ENCODE assay signal across 9 cellular contexts in the genomic region with DNA sequence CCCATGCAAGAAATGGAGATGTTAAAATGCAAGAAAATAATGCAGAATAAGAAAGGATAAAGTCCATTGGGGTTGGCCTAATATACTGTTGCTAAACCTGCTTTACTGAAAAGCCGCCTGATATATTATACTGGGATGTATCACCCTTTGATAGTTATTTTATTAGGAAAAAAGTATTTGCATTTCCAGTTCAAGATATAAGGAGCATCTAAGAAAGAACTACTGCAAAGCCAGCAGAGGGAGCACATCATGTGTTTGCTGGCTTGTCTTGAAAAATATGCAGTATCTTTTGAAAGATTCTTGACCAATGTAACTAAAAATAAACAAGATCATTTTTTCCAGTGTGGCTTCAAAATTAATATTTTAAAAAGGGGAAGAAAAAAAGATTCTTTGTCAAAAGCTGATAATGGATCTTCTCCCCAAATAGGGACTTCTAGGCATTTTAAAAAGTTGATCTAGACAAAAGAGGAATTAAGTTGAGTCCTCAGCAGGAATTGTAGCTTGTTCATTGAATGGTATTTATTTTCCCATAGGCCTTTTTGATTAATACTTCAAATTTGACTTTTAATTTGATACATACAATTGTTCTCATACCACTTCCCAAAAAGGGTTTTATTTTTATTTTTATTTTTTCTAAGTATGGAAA.
DNase-seq lines count a peak whose midpoint lies in the region; ATAC-seq, FAIRE-seq and TF ChIP-seq lines count a peak whose summit lies in the region.
"Had no signal": no experiment of that assay in that cellular context is flagged by ENCODE, and none has a peak within 500 bp of the region (broad histone marks: within the 10 kb centered on the region; RNA-seq: fewer than 3 reads in every experiment).

No MANE protein-coding gene starts in this region.

- H3K9me3 Mint-ChIP-seq in astrocyte (ENCODE audit: unreplicated experiment) = no peaks in the 10 kb centered on the region

- H3K4me1 ChIP-seq in BE2C (peaks cover 10% of the 10 kb centered on the region), astrocyte (ENCODE audit: insufficient read depth, low read length) (no peaks in the 10 kb centered on the region)

- H3K36me3 ChIP-seq in BE2C = no peaks in the 10 kb centered on the region
- H3K36me3 ChIP-seq in astrocyte (ENCODE audit: insufficient read depth, low read length) = no peaks in the 10 kb centered on the region

- peaks cover 86% of the 10 kb centered on the region for H4K20me1 ChIP-seq in astrocyte (ENCODE audit: insufficient read depth, low read length)

- no peaks in the 10 kb centered on the region for H3K27me3 Mint-ChIP-seq in astrocyte (ENCODE audit: low read depth, unreplicated experiment)

- peaks cover 9% of the 10 kb centered on the region for H3K36me3 Mint-ChIP-seq in astrocyte (ENCODE audit: low read depth, unreplicated experiment)

- H3K27ac ChIP-seq in astrocyte (ENCODE audit: low read depth, low read length) = no peak overlapping the region
- H3K27ac ChIP-seq: epithelial cell of prostate had no signal

- H3K4me2 ChIP-seq in astrocyte (ENCODE audit: low read length) = no peak overlapping the region

- no peak overlapping the region for H3K4me3 ChIP-seq in BE2C (ENCODE audit: low read depth, low read length)
- H3K4me3 ChIP-seq in astrocyte (ENCODE audit: insufficient read depth, low read depth, low read length) = no peak overlapping the region

- no peak overlapping the region for H3K9ac ChIP-seq in astrocyte (ENCODE audit: low read length)

- H3K4me3 Mint-ChIP-seq in astrocyte (ENCODE audit: unreplicated experiment) = no peak overlapping the region

- DNase-seq in BE2C = no peak
- peak; percentile 20 for DNase-seq in HT1080 (ENCODE audit: low read depth)
- peak; percentile 44 for DNase-seq in astrocyte (ENCODE audit: low read depth)
- DNase-seq in lung microvascular endothelial cell (ENCODE audit: low read depth in 2 of 2) = peak; percentile 17 to 71
- no peak for DNase-seq in activated CD8-positive, alpha-beta memory T cell treated with anti-CD3 and anti-CD28 coated beads for 24 hours
- no peak for DNase-seq in COR-L47 (lab: John Stamatoyannopoulos, UW)
- no peak for DNase-seq in activated CD8-positive, alpha-beta memory T cell treated with anti-CD3 and anti-CD28 coated beads, Interleukin-2, amount 50 U/mL, for 48 hours

- no peak overlapping the region for H3K27ac Mint-ChIP-seq in astrocyte (ENCODE audit: unreplicated experiment)

- TF ChIP-seq CTCF in BE2C (IDR thresholded peaks at IDR 0.05; ENCODE audit: low read depth, low read length) (peak; percentile 73), astrocyte (IDR thresholded peaks at IDR 0.05; ENCODE audit: insufficient read depth, low read depth, low read length) (peak; percentile 69)

- H3K27me3 ChIP-seq in BE2C (no peaks in the 10 kb centered on the region), astrocyte (ENCODE audit: insufficient read depth, low read length) (no peaks in the 10 kb centered on the region)

- no peak overlapping the region for H2AFZ ChIP-seq in astrocyte (ENCODE audit: low read depth, low read length)

- ATAC-seq in GM21528 (IDR thresholded peaks at IDR 0.05; ENCODE audit: low FRiP score, unreplicated experiment) = no peak

- peaks cover 32% of the 10 kb centered on the region for H3K4me1 Mint-ChIP-seq in astrocyte (ENCODE audit: low read depth, unreplicated experiment)

- FAIRE-seq in astrocyte (lab: Jason Lieb, UNC) = no peak

- H3K9me3 ChIP-seq in BE2C = no peaks in the 10 kb centered on the region
- H3K9me3 ChIP-seq in astrocyte (ENCODE audit: insufficient read depth, low read depth, low read length) = no peaks in the 10 kb centered on the region

- H3K79me2 ChIP-seq in astrocyte (ENCODE audit: insufficient read depth, low read length) = peaks cover 83% of the 10 kb centered on the region

Comparison
In these comparisons a context has a peak if more than half of its experiments do, and no peak if none do; other contexts are left out.
1. DNase-seq: peak in HT1080 (single experiment), astrocyte (single experiment) and lung microvascular endothelial cell (2 of 2); none in BE2C (single experiment), activated CD8-positive, alpha-beta memory T cell treated with anti-CD3 and anti-CD28 coated beads for 24 hours (single experiment), COR-L47 (single experiment) and activated CD8-positive, alpha-beta memory T cell treated with anti-CD3 and anti-CD28 coated beads, Interleukin-2, amount 50 U/mL, for 48 hours (single experiment).